22 cellular contexts compared by ENCODE assay signal in the genomic region with DNA sequence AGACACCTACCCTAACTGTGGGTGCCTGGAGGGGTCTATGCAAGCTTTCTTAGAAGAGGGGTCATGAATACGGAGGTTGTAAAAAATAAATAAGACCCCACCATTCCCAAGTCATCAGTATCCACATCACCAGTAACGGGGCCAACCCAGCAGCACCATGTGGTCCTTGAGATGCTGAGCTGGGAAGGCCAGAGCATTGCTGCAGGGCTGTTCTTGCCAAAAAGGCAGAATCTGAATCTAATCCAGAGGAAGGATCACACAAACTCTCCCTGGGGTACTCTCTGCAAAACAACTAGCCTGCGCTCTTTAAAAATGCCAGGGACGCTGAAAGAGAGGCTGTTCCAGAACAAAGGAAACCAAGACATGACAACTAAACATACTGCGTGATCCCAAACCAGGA.
"Had no signal": no experiment of that assay in that cellular context is flagged by ENCODE, and none has a peak within 500 bp of the region (broad histone marks: within the 10 kb centered on the region; RNA-seq: fewer than 3 reads in every experiment).

No MANE protein-coding gene starts in this region.

- ATAC-seq: activated CD4-positive, CD25-positive, alpha-beta regulatory T cell treated with anti-CD3 and anti-CD28 coated beads, Interleukin-2, amount 50 U/mL, for 24 hours; natural killer cell treated with Interleukin-12 subunit alpha and Interleukin-12 subunit beta and Interleukin-15 and Interleukin-18, amount 100 ng/mL, for 72 hours; SK-N-SH treated with all-trans-retinoic acid at 6 μM for 48 hours; stimulated activated naive CD8-positive, alpha-beta T cell treated with anti-CD3 and anti-CD28 coated beads, Interleukin-15, amount 100 ng/mL, for 72 hours; upper lobe of right lung had no signal

- H3K9me3 ChIP-seq: prostate gland, sigmoid colon, thoracic aorta, upper lobe of right lung had no signal

- H3K27me3 ChIP-seq: sigmoid colon, spleen, upper lobe of right lung had no signal

- DNase-seq: activated CD4-positive, alpha-beta T cell treated with anti-CD3 and anti-CD28 coated beads, Interleukin-2, amount 50 U/mL, for 1 hour; activated effector memory CD4-positive, alpha-beta T cell treated with Interleukin-2 at 50 U/mL for 16 hours; activated naive CD4-positive, alpha-beta T cell treated with anti-CD3 and anti-CD28 coated beads, Interleukin-2, amount 50 U/mL, for 16 hours; activated T-cell treated with anti-CD3 and anti-CD28 coated beads, Interleukin-2, amount 50 U/mL, for 24 hours; caudate nucleus; foreskin melanocyte; mesendoderm; nucleus accumbens; sigmoid colon; stimulated activated naive CD8-positive, alpha-beta T cell treated with anti-CD3 and anti-CD28 coated beads, Interleukin-15, amount 100 ng/mL, for 72 hours; T-helper 1 cell; T1000; upper lobe of right lung had no signal

- H3K27ac ChIP-seq: prostate gland, sigmoid colon, spleen, thoracic aorta, upper lobe of right lung had no signal

- H3K36me3 ChIP-seq: prostate gland, sigmoid colon, spleen, thoracic aorta, upper lobe of right lung had no signal

- H3K4me3 Mint-ChIP-seq: activated T-cell treated with anti-CD3 and anti-CD28 coated beads, Interleukin-2, amount 50 U/mL, for 24 hours; natural killer cell treated with Interleukin-12 subunit alpha and Interleukin-12 subunit beta and Interleukin-15 and Interleukin-18, amount 100 ng/mL, for 72 hours; stimulated activated naive CD8-positive, alpha-beta T cell treated with anti-CD3 and anti-CD28 coated beads, Interleukin-15, amount 100 ng/mL, for 72 hours had no signal

- H3K27me3 Mint-ChIP-seq: activated T-cell treated with anti-CD3 and anti-CD28 coated beads, Interleukin-2, amount 50 U/mL, for 24 hours; stimulated activated naive CD8-positive, alpha-beta T cell treated with anti-CD3 and anti-CD28 coated beads, Interleukin-15, amount 100 ng/mL, for 72 hours had no signal

- H3K4me1 Mint-ChIP-seq: stimulated activated naive CD8-positive, alpha-beta T cell treated with anti-CD3 and anti-CD28 coated beads, Interleukin-15, amount 100 ng/mL, for 72 hours had no signal

- H3K27ac Mint-ChIP-seq: activated T-cell treated with anti-CD3 and anti-CD28 coated beads, Interleukin-2, amount 50 U/mL, for 24 hours; stimulated activated naive CD8-positive, alpha-beta T cell treated with anti-CD3 and anti-CD28 coated beads, Interleukin-15, amount 100 ng/mL, for 72 hours had no signal

- FAIRE-seq: colon, endometrium, keratinocyte had no signal

- H3K4me1 ChIP-seq: prostate gland, upper lobe of right lung had no signal

- H3K4me3 ChIP-seq: prostate gland, sigmoid colon, spleen, thoracic aorta, upper lobe of right lung had no signal

- H3K9me3 Mint-ChIP-seq: natural killer cell treated with Interleukin-12 subunit alpha and Interleukin-12 subunit beta and Interleukin-15 and Interleukin-18, amount 100 ng/mL, for 72 hours; stimulated activated naive CD8-positive, alpha-beta T cell treated with anti-CD3 and anti-CD28 coated beads, Interleukin-15, amount 100 ng/mL, for 72 hours had no signal

- H3K36me3 Mint-ChIP-seq: natural killer cell treated with Interleukin-12 subunit alpha and Interleukin-12 subunit beta and Interleukin-15 and Interleukin-18, amount 100 ng/mL, for 72 hours had no signal
